Comparison of ENCODE assay signal across 10 cellular contexts in the genomic region with DNA sequence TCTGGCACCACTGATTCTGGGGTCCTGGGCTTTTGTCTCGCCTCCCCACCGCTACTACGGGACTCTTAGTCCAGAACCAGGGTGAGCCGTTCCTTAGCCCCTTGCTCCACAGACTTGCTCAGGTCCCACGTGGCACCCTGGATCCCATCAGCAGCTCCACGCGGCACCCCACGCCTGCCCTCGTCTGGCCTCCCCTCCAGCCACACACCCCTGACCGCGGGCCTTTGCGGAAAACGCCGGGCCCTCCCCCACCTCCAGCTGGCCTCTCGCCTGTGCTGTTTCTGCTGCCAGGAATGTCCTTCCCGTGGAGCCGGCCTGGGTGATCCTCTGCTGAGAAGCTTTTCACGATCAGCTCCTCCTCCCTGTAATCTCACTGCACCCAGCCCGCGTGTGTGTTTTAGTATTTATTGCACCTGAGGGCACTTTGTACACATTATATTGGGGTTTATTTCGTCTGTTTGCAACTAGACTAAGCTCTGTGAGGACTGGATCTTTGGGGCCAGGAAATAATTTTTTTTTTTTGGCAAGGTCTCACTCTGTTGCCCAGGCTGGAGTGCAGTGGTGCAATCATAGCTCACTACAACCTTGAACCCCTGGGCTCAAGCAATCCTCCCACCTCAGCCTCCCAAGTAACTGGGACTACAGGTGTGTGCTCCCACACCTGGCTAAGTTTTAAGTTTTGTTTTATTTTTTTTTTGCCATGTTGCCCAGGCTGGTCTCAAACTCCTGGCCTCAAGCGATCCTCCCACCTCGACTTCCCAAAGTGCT. TPM values are rescaled to one million over a fixed set of nuclear protein-coding genes. Genes with fewer than 3 reads are reported as not detected.
A peak's percentile ranks its signal among the peaks of the same experiment; 100 is the strongest.
DNase-seq lines count a peak whose midpoint lies in the region; ATAC-seq and TF ChIP-seq lines count a peak whose summit lies in the region.
"Had no signal": no experiment of that assay in that cellular context is flagged by ENCODE, and none has a peak within 500 bp of the region (broad histone marks: within the 10 kb centered on the region; RNA-seq: fewer than 3 reads in every experiment).

No MANE protein-coding gene starts in this region.

- intact Hi-C loops in left cardiac atrium (cut with DNase I) = no loop called here

- no peaks in the 10 kb centered on the region for H3K27me3 Mint-ChIP-seq in osteocyte (ENCODE audit: unreplicated experiment)

- no peak overlapping the region for H3K4me3 ChIP-seq in HAP-1

- H3K27ac Mint-ChIP-seq in osteocyte (ENCODE audit: unreplicated experiment) = peak overlapping the region; percentile 72

- no peaks in the 10 kb centered on the region for H3K27me3 ChIP-seq in HAP-1 (ENCODE audit: low read depth)

- TF ChIP-seq CTCF in osteocyte (IDR thresholded peaks at IDR 0.05) = no peak

- peaks cover 4% of the 10 kb centered on the region; the same call in 1 of the 2 replicates for H3K4me1 ChIP-seq in HAP-1

- H3K36me3 ChIP-seq in HAP-1 (replicated peaks) = no peaks in the 10 kb centered on the region

- no peaks in the 10 kb centered on the region for H3K9me3 ChIP-seq in HAP-1

- DNase-seq in EH (ENCODE audit: low read depth) (peak; percentile 81), UCSD-AML1 (lab: John Stamatoyannopoulos, UW; ENCODE audit: unreplicated experiment) (peak; percentile 24), left cardiac atrium (peak; percentile 74), osteocyte (ENCODE audit: extremely low spot score, unreplicated experiment) (no peak), iPS-NIHi11 (ENCODE audit: low spot score) (no peak), HAP-1 (ENCODE audit: low spot score in 2 of 2) (no peak), cerebellar cortex (ENCODE audit: low spot score) (no peak)
- no peak for DNase-seq in activated CD4-positive, alpha-beta T cell treated with anti-CD3 and anti-CD28 coated beads, Interleukin-2, amount 50 U/mL, for 4 hours
- DNase-seq: COR-L47, T1000 had no signal

- H3K36me3 Mint-ChIP-seq in osteocyte (ENCODE audit: unreplicated experiment) = no peaks in the 10 kb centered on the region

- H3K4me1 Mint-ChIP-seq in osteocyte (ENCODE audit: unreplicated experiment) = peaks cover 62% of the 10 kb centered on the region

- no peaks in the 10 kb centered on the region for H3K9me3 Mint-ChIP-seq in osteocyte (ENCODE audit: unreplicated experiment)

- no peak overlapping the region for H3K4me3 Mint-ChIP-seq in osteocyte (ENCODE audit: unreplicated experiment)

- ATAC-seq in left cardiac atrium = peak; percentile 57 to 66

- in situ Hi-C loops in HAP-1 (cut with MboI; ENCODE audit: low sequenced_read_pairs) = no loop called here

RNA-seq across cellular contexts. Expression of a gene that starts 10.5 kb away (rescaled TPM):
- total RNA-seq in left cardiac atrium (10 to 100 TPM; 30.3 to 38.7 TPM), osteocyte (371 and 376 TPM in 2 replicates)

Comparison
In these comparisons a context has a peak if more than half of its experiments do, and no peak if none do; other contexts are left out.
1. DNase-seq: peak in EH (single experiment), UCSD-AML1 (single experiment) and left cardiac atrium (single experiment); none in osteocyte (single experiment), iPS-NIHi11 (single experiment), HAP-1 (0 of 2), cerebellar cortex (single experiment) and activated CD4-positive, alpha-beta T cell treated with anti-CD3 and anti-CD28 coated beads, Interleukin-2, amount 50 U/mL, for 4 hours (0 of 2).